In genomic region chr16:84184775-84185174, GRCh38 we compare ENCODE assay signal across 11 cellular contexts. TPM values are rescaled to one million over a fixed set of nuclear protein-coding genes. Genes with fewer than 3 reads are reported as not detected.
DNase-seq lines count a peak whose midpoint lies in the region; ATAC-seq and TF ChIP-seq lines count a peak whose summit lies in the region.
"Had no signal": no experiment of that assay in that cellular context is flagged by ENCODE, and none has a peak within 500 bp of the region (broad histone marks: within the 10 kb centered on the region; RNA-seq: fewer than 3 reads in every experiment).

No MANE protein-coding gene starts in this region.

- DNase-seq in activated CD4-positive, alpha-beta T cell treated with anti-CD3 and anti-CD28 coated beads, Interleukin-2, amount 10 ng/mL, durations not matched to agents 24 days and 14 days = no peak
- DNase-seq in activated CD4-positive, alpha-beta T cell treated with anti-CD3 and anti-CD28 coated beads for 48 hours = no peak
- DNase-seq in activated CD4-positive, alpha-beta memory T cell treated with anti-CD3 and anti-CD28 coated beads, Interleukin-2, amount 10 ng/mL, durations not matched to agents 7 days and 5 days = no peak
- DNase-seq in left ventricle myocardium superior = no peak
- no peak for DNase-seq in gastrocnemius medialis
- DNase-seq: ACHN, NCI-H1105 treated with DMSO at 0.1 percent for 48 hours had no signal

- no peaks in the 10 kb centered on the region for H3K9me3 ChIP-seq in gastrocnemius medialis

- no peaks in the 10 kb centered on the region for H3K27me3 ChIP-seq in gastrocnemius medialis

- in situ Hi-C loops in gastrocnemius medialis (cut with MboI; ENCODE audit: low sequenced_read_pairs in 4 of 4) = loop anchor here in 3 of 4 donors (10.0 to 25.0 kb wide), 5 partner anchors 97 to 372 kb away; partner anchors contain the start of genes OSGIN1 (in 2 of the 3), HSBP1 (in 1 of the 3) and NECAB2 (in 1 of the 3)

- intact Hi-C loops in activated CD4-positive, alpha-beta T cell treated with anti-CD3 and anti-CD28 coated beads, Interleukin-2, amount 10 ng/mL, durations not matched to agents 24 days and 14 days (cut with micrococcal nuclease) = loop anchor here (5.0 kb wide), 2 partner anchors 232 to 838 kb away; partner anchors contain the start of gene OSGIN1
- intact Hi-C loops in left ventricle myocardium superior (cut with micrococcal nuclease) (no loop called here), gastrocnemius medialis (cut with DNase I; ENCODE audit: low total_unique reads) (loop anchor here (5.0 kb wide), 1 partner anchor 217 kb away; the partner anchor contains the start of gene NECAB2)

- peak overlapping the region in 3 of 4 donors; percentile 81 to 86 (median 82) for H3K27ac ChIP-seq in gastrocnemius medialis

- CTCF ChIA-PET in activated CD4-positive, alpha-beta memory T cell treated with anti-CD3 and anti-CD28 coated beads, Interleukin-2, amount 10 ng/mL, durations not matched to agents 7 days and 5 days (lab: Charles Lee) = interaction anchor here (1.0 kb wide), 1 partner anchor 100 kb away, joined by 3 read pairs; no protein-coding TSS in a partner anchor

- H3K4me3 ChIP-seq in gastrocnemius medialis = peak overlapping the region in 1 of 4 donors; percentile 99

- ATAC-seq in left ventricle myocardium superior (peak; percentile 31), gastrocnemius medialis (peak in 1 of 2 donors; percentile 30), HG02938 (IDR thresholded peaks at IDR 0.05; ENCODE audit: unreplicated experiment) (no peak), HG02623 (IDR thresholded peaks at IDR 0.05; ENCODE audit: unreplicated experiment) (no peak), GM21737 (IDR thresholded peaks at IDR 0.05; ENCODE audit: unreplicated experiment) (no peak)

- H3K4me3 Mint-ChIP-seq in activated CD4-positive, alpha-beta T cell treated with anti-CD3 and anti-CD28 coated beads, Interleukin-2, amount 10 ng/mL, durations not matched to agents 24 days and 14 days = peak overlapping the region; percentile 94
- H3K4me3 Mint-ChIP-seq in activated CD4-positive, alpha-beta memory T cell treated with anti-CD3 and anti-CD28 coated beads, Interleukin-2, amount 10 ng/mL, durations not matched to agents 7 days and 5 days = peak overlapping the region; percentile 93

- peaks cover 18% of the 10 kb centered on the region for H3K4me1 Mint-ChIP-seq in activated CD4-positive, alpha-beta T cell treated with anti-CD3 and anti-CD28 coated beads, Interleukin-2, amount 10 ng/mL, durations not matched to agents 24 days and 14 days
- peaks cover 22% of the 10 kb centered on the region for H3K4me1 Mint-ChIP-seq in activated CD4-positive, alpha-beta memory T cell treated with anti-CD3 and anti-CD28 coated beads, Interleukin-2, amount 10 ng/mL, durations not matched to agents 7 days and 5 days

- TF ChIP-seq CTCF in gastrocnemius medialis (IDR thresholded peaks at IDR 0.05 in 4 of 5, conservative IDR thresholded peaks at IDR 0.05 in 1 of 5) = no peak

- POLR2A ChIA-PET in activated CD4-positive, alpha-beta memory T cell treated with anti-CD3 and anti-CD28 coated beads, Interleukin-2, amount 10 ng/mL, durations not matched to agents 7 days and 5 days (lab: Charles Lee) = no interaction called here

- H3K9me3 Mint-ChIP-seq in activated CD4-positive, alpha-beta T cell treated with anti-CD3 and anti-CD28 coated beads, Interleukin-2, amount 10 ng/mL, durations not matched to agents 24 days and 14 days = no peaks in the 10 kb centered on the region
- no peaks in the 10 kb centered on the region for H3K9me3 Mint-ChIP-seq in activated CD4-positive, alpha-beta memory T cell treated with anti-CD3 and anti-CD28 coated beads, Interleukin-2, amount 10 ng/mL, durations not matched to agents 7 days and 5 days

- no peaks in the 10 kb centered on the region for H3K27me3 Mint-ChIP-seq in activated CD4-positive, alpha-beta T cell treated with anti-CD3 and anti-CD28 coated beads, Interleukin-2, amount 10 ng/mL, durations not matched to agents 24 days and 14 days
- H3K27me3 Mint-ChIP-seq in activated CD4-positive, alpha-beta memory T cell treated with anti-CD3 and anti-CD28 coated beads, Interleukin-2, amount 10 ng/mL, durations not matched to agents 7 days and 5 days = no peaks in the 10 kb centered on the region

- H3K36me3 ChIP-seq in gastrocnemius medialis = peaks cover 0 to 48% of the 10 kb centered on the region in 2 donors

- no peak for TF ChIP-seq POLR2A in gastrocnemius medialis (IDR thresholded peaks at IDR 0.05)

- H3K36me3 Mint-ChIP-seq in activated CD4-positive, alpha-beta T cell treated with anti-CD3 and anti-CD28 coated beads, Interleukin-2, amount 10 ng/mL, durations not matched to agents 24 days and 14 days (ENCODE audit: low read depth) = peaks cover 26% of the 10 kb centered on the region
- peaks cover 17% of the 10 kb centered on the region for H3K36me3 Mint-ChIP-seq in activated CD4-positive, alpha-beta memory T cell treated with anti-CD3 and anti-CD28 coated beads, Interleukin-2, amount 10 ng/mL, durations not matched to agents 7 days and 5 days (ENCODE audit: low read depth)

- peaks cover 0 to 8% of the 10 kb centered on the region in 2 donors for H3K4me1 ChIP-seq in gastrocnemius medialis

- H3K27ac Mint-ChIP-seq in activated CD4-positive, alpha-beta T cell treated with anti-CD3 and anti-CD28 coated beads, Interleukin-2, amount 10 ng/mL, durations not matched to agents 24 days and 14 days = peak overlapping the region; percentile 71
- peak overlapping the region; percentile 40 for H3K27ac Mint-ChIP-seq in activated CD4-positive, alpha-beta memory T cell treated with anti-CD3 and anti-CD28 coated beads, Interleukin-2, amount 10 ng/mL, durations not matched to agents 7 days and 5 days

RNA-seq across cellular contexts. Expression of gene TAF1C, which starts 2.1 kb away (rescaled TPM):
- 60.3 and 61.1 TPM in 2 replicates for total RNA-seq in activated CD4-positive, alpha-beta T cell treated with anti-CD3 and anti-CD28 coated beads, Interleukin-2, amount 10 ng/mL, durations not matched to agents 24 days and 14 days
- total RNA-seq in activated CD4-positive, alpha-beta memory T cell treated with anti-CD3 and anti-CD28 coated beads, Interleukin-2, amount 10 ng/mL, durations not matched to agents 7 days and 5 days = 10 to 100 TPM; 47.2 to 51.9 TPM
- total RNA-seq in left ventricle myocardium superior (31.0 TPM), gastrocnemius medialis (10 to 100 TPM in 3 of 4 donors, 1 to 10 TPM in 1; 6.8 to 35.5 (median 12.3) TPM)

RNA-seq across cellular contexts. Expression of gene ADAD2, which starts 6.2 kb away (rescaled TPM):
- total RNA-seq in activated CD4-positive, alpha-beta T cell treated with anti-CD3 and anti-CD28 coated beads, Interleukin-2, amount 10 ng/mL, durations not matched to agents 24 days and 14 days = not detected in 2 replicates
- total RNA-seq in activated CD4-positive, alpha-beta memory T cell treated with anti-CD3 and anti-CD28 coated beads, Interleukin-2, amount 10 ng/mL, durations not matched to agents 7 days and 5 days = not detected
- total RNA-seq in left ventricle myocardium superior = not detected
- not detected for total RNA-seq in gastrocnemius medialis
- total RNA-seq: NCI-H460 had no signal

RNA-seq across cellular contexts. Expression of gene DNAAF1, which starts 39.7 kb away (rescaled TPM):
- total RNA-seq in activated CD4-positive, alpha-beta T cell treated with anti-CD3 and anti-CD28 coated beads, Interleukin-2, amount 10 ng/mL, durations not matched to agents 24 days and 14 days = not detected in 2 replicates
- total RNA-seq in activated CD4-positive, alpha-beta memory T cell treated with anti-CD3 and anti-CD28 coated beads, Interleukin-2, amount 10 ng/mL, durations not matched to agents 7 days and 5 days = not detected
- not detected for total RNA-seq in left ventricle myocardium superior
- not detected for total RNA-seq in gastrocnemius medialis
- total RNA-seq: NCI-H460 had no signal

RNA-seq across cellular contexts. Expression of gene HSDL1, which starts 39.8 kb away (rescaled TPM):
- total RNA-seq in activated CD4-positive, alpha-beta T cell treated with anti-CD3 and anti-CD28 coated beads, Interleukin-2, amount 10 ng/mL, durations not matched to agents 24 days and 14 days = 16.4 and 17.6 TPM in 2 replicates
- 10 to 100 TPM; 15.2 to 16.3 TPM for total RNA-seq in activated CD4-positive, alpha-beta memory T cell treated with anti-CD3 and anti-CD28 coated beads, Interleukin-2, amount 10 ng/mL, durations not matched to agents 7 days and 5 days
- 23.2 TPM for total RNA-seq in left ventricle myocardium superior
- total RNA-seq in gastrocnemius medialis = 10 to 100 TPM; 20.2 to 26.8 (median 22.6) TPM

RNA-seq across cellular contexts. Expression of gene KCNG4, which starts 55.0 kb away (rescaled TPM):
- total RNA-seq in activated CD4-positive, alpha-beta T cell treated with anti-CD3 and anti-CD28 coated beads, Interleukin-2, amount 10 ng/mL, durations not matched to agents 24 days and 14 days = not detected in 2 replicates
- not detected for total RNA-seq in activated CD4-positive, alpha-beta memory T cell treated with anti-CD3 and anti-CD28 coated beads, Interleukin-2, amount 10 ng/mL, durations not matched to agents 7 days and 5 days
- not detected for total RNA-seq in left ventricle myocardium superior
- not detected for total RNA-seq in gastrocnemius medialis
